ENCODE assay signal across 8 cellular contexts in genomic region chr1:89483010-89483756, GRCh38. TPM values are rescaled to one million over a fixed set of nuclear protein-coding genes. Genes with fewer than 3 reads are reported as not detected.
DNase-seq lines count a peak whose midpoint lies in the region; ATAC-seq and TF ChIP-seq lines count a peak whose summit lies in the region.

No MANE protein-coding gene starts in this region.

- no peaks in the 10 kb centered on the region for H3F3A ChIP-seq in GM23248 (ENCODE audit: insufficient read depth)

- no peak overlapping the region for H2AFZ ChIP-seq in GM23248

- no peaks in the 10 kb centered on the region for H3K79me2 ChIP-seq in GM23248 (ENCODE audit: insufficient read depth)

- peak; percentile 80 for DNase-seq in CD1c-positive myeloid dendritic cell (ENCODE audit: extremely low spot score)
- peak; percentile 88 for DNase-seq in GM23248
- DNase-seq in NCI-H1436 treated with DMSO at 0.1 percent for 48 hours (lab: John Stamatoyannopoulos, UW): peak; percentile 38
- peak; percentile 63 for DNase-seq in SW480 (ENCODE audit: low spot score)
- peak; percentile 96 for DNase-seq in adipocyte (ENCODE audit: low read depth)
- DNase-seq in heart right ventricle: peak; percentile 36 to 88
- peak; percentile 84 for DNase-seq in putamen (ENCODE audit: low spot score)

- 14 to 16% methylated on average over 3 of the region's 3 CpGs for WGBS in GM23248 (ENCODE audit: low coverage in 1 of 2, low lambda C conversion rate in 2 of 2, missing lambda C conversion rate in 2 of 2), 2 experiments
- 20 to 21% methylated on average over 3 of the region's 3 CpGs for WGBS in heart right ventricle, 2 donors

- H3K36me3 ChIP-seq in GM23248 (ENCODE audit: low read depth) (no peaks in the 10 kb centered on the region), adipocyte (ENCODE audit: control insufficient read depth, insufficient read depth, low read length, severe bottlenecking) (no peaks in the 10 kb centered on the region), heart right ventricle (no peaks in the 10 kb centered on the region)

- H3K27ac ChIP-seq in GM23248 (no peak overlapping the region), heart right ventricle (no peak overlapping the region)

- H3K27me3 ChIP-seq in GM23248 (replicated peaks; ENCODE audit: insufficient read depth): no peaks in the 10 kb centered on the region
- no peaks in the 10 kb centered on the region for H3K27me3 ChIP-seq in adipocyte (replicated peaks; ENCODE audit: control insufficient read depth, insufficient read depth, low read length)
- H3K27me3 ChIP-seq in heart right ventricle: no peaks in the 10 kb centered on the region

- H3K9me3 ChIP-seq in GM23248 (ENCODE audit: low read depth) (no peaks in the 10 kb centered on the region), adipocyte (ENCODE audit: control insufficient read depth, low read length) (peaks cover 4% of the 10 kb centered on the region), heart right ventricle (peaks cover 0 to 15% (median 0%) of the 10 kb centered on the region in 11 donors)

- no peak overlapping the region for H3K4me3 ChIP-seq in GM23248
- no peak overlapping the region for H3K4me3 ChIP-seq in adipocyte (ENCODE audit: low read length)
- H3K4me3 ChIP-seq in heart right ventricle: no peak overlapping the region

- no peaks in the 10 kb centered on the region for H4K20me1 ChIP-seq in GM23248 (ENCODE audit: insufficient read depth)

- no peaks in the 10 kb centered on the region for H3K9me2 ChIP-seq in GM23248 (ENCODE audit: insufficient read depth)

- TF ChIP-seq CTCF in heart right ventricle (IDR thresholded peaks at IDR 0.05): peak; percentile 60 to 91 (median 83)

- ATAC-seq in heart right ventricle: peak in 7 of 8 donors; percentile 71 to 88 (median 81)
- no peak for ATAC-seq in HG03025 (IDR thresholded peaks at IDR 0.05; ENCODE audit: low FRiP score, unreplicated experiment)

- in situ Hi-C loops in GM23248 (cut with MboI): loop anchor here (25.0 kb wide), 1 partner anchor 104 kb away; no protein-coding TSS in a partner anchor

- H3K4me2 ChIP-seq in GM23248 (ENCODE audit: unreplicated experiment): no peak overlapping the region

- no peaks in the 10 kb centered on the region for H3K4me1 ChIP-seq in GM23248 (ENCODE audit: insufficient read depth)
- H3K4me1 ChIP-seq in adipocyte (ENCODE audit: control insufficient read depth, insufficient read depth, low read length): no peaks in the 10 kb centered on the region
- H3K4me1 ChIP-seq in heart right ventricle: peaks cover 0 to 9% (median 0%) of the 10 kb centered on the region in 9 donors

- intact Hi-C loops in heart right ventricle (cut with DNase I): loop anchor here (1.0 to 10.0 kb wide), 10 partner anchors 114 to 512 kb away; partner anchors contain the start of gene ZNF326 (in 1 of the 10)

- H3K9ac ChIP-seq in GM23248 (no peak overlapping the region), adipocyte (ENCODE audit: low read length) (no peak overlapping the region)

RNA-seq across cellular contexts. Expression of gene LRRC8B, which starts 41.4 kb away (rescaled TPM):
- 0.32 and 0.63 TPM in 2 replicates for total RNA-seq in GM23248 (2014; rRNA removed; shearing (Covaris generic))
- polyA plus RNA-seq in GM23248 (2016; fragmentation: Nextera tagmentation; extraction: Ambion mirVana): 0.33 and 0.54 TPM in 2 replicates
- 1 to 10 TPM; 2.4 to 6.6 (median 4.5) TPM for total RNA-seq in heart right ventricle
- polyA plus RNA-seq in heart right ventricle: 1 to 10 TPM; 1.7 to 2.2 TPM

Comparison
In these comparisons a context has a peak if more than half of its experiments do, and no peak if none do; other contexts are left out.
1. DNase-seq: peak in every context shown above with its lines; median percentile 96 in adipocyte; 88 in GM23248; 84 in putamen; 80 in CD1c-positive myeloid dendritic cell; 63 in SW480; 62 in heart right ventricle; 38 in NCI-H1436 treated with DMSO at 0.1 percent for 48 hours.